In the genomic region with DNA sequence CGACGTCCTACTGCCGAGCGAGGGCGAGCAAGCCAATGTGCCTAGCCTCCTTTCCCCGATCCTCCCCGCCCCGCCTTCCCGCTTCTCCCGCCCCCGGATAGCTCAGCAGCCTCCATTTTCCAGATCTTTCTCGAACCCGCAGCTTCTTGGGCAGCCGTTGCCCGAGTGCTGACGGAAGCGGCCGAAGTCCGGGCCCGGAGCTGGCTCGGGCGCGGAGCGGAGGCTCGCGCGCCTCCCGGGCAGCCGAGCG, we compare ENCODE assay signal across 8 cellular contexts. TPM values are rescaled to one million over a fixed set of nuclear protein-coding genes. Genes with fewer than 3 reads are reported as not detected.
DNase-seq lines count a peak whose midpoint lies in the region; ATAC-seq and TF ChIP-seq lines count a peak whose summit lies in the region.

No MANE protein-coding gene starts in this region.

- CTCF ChIA-PET in Panc1 (lab: Charles Lee), result no interaction called here

- POLR2A ChIA-PET in Panc1 (lab: Charles Lee), result interaction anchor here (0.6 kb wide), 2 partner anchors 62 to 100 kb away, joined by 4 to 7 read pairs; no protein-coding TSS in a partner anchor

- no peak for TF ChIP-seq CTCF in Panc1 (IDR thresholded peaks at IDR 0.05)
- no peak for TF ChIP-seq CTCF in kidney epithelial cell (IDR thresholded peaks at IDR 0.05; ENCODE audit: insufficient read depth, low read length, poor library complexity, severe bottlenecking)

- H3K27me3 ChIP-seq in Panc1 (ENCODE audit: control insufficient read depth, insufficient read depth, low read length) (no peaks in the 10 kb centered on the region), kidney epithelial cell (ENCODE audit: control insufficient read depth, insufficient read depth, low read length) (no peaks in the 10 kb centered on the region)

- H3K4me3 ChIP-seq in Panc1 (ENCODE audit: low read depth in 2 of 2, low read length in 2 of 2), result peak overlapping the region; percentile 81 to 86
- peak overlapping the region; percentile 71 for H3K4me3 ChIP-seq in kidney epithelial cell (ENCODE audit: low read depth, low read length)

- DNase-seq in DMS79 treated with DMSO at 0.1 percent for 48 hours (lab: John Stamatoyannopoulos, UW) (peak; percentile 25), Panc1 (ENCODE audit: low read depth, low spot score) (no peak), caudate nucleus (lab: John Stamatoyannopoulos, UW) (peak in 47 of 61 donors; percentile 28 to 93 (median 82)), kidney epithelial cell (ENCODE audit: low read depth) (no peak), superior temporal gyrus (ENCODE audit: extremely low spot score) (no peak)
- peak; percentile 81 for DNase-seq in stimulated activated CD4-positive, alpha-beta T cell treated with anti-CD3 and anti-CD28 coated beads, Interleukin-15, amount 100 ng/mL, for 24 hours

- no TSS peak for BruUV-seq in Panc1 (replicated peaks; lab: Mats Ljungman, UMichigan)

- H3K9me3 ChIP-seq in Panc1 (ENCODE audit: control insufficient read depth, insufficient read depth, low read depth, low read length), result no peaks in the 10 kb centered on the region

- in situ Hi-C loops in Panc1 (cut with HindIII; ENCODE audit: low pct_unique_long_range_greater_than_20kb, low sequenced_read_pairs), result no loop called here

- peak; percentile 73 for ATAC-seq in GM19395 (IDR thresholded peaks at IDR 0.05; ENCODE audit: unreplicated experiment)
- ATAC-seq in HG03457 (IDR thresholded peaks at IDR 0.05; ENCODE audit: unreplicated experiment), result peak; percentile 48
- ATAC-seq in Panc1, result peak; percentile 93; the same call in 1 of the 2 replicates

- no peaks in the 10 kb centered on the region; the same call in 1 of the 2 replicates for H3K36me3 ChIP-seq in Panc1 (ENCODE audit: control insufficient read depth, insufficient read depth, low read length)
- no peaks in the 10 kb centered on the region for H3K36me3 ChIP-seq in kidney epithelial cell (ENCODE audit: control insufficient read depth, insufficient read depth, low read length)

- peaks cover 2% of the 10 kb centered on the region; the same call in 1 of the 2 replicates for H3K4me1 ChIP-seq in Panc1 (ENCODE audit: control insufficient read depth, insufficient read depth, low read length)

- intact Hi-C loops in Panc1 (cut with micrococcal nuclease; ENCODE audit: unreplicated experiment), result no loop called here

- peak overlapping the region; percentile 82; the same call in 1 of the 2 replicates for H3K27ac ChIP-seq in Panc1 (ENCODE audit: low read length)
- H3K27ac ChIP-seq in caudate nucleus (ENCODE audit: low read depth, low read length), result peak overlapping the region; percentile 92

RNA-seq across cellular contexts. Expression of gene HSPA4L, which starts 0.2 kb away (rescaled TPM):
- total RNA-seq in Panc1 (2021; ENCODE audit: unreplicated experiment) (21.5 TPM), kidney epithelial cell (7.5 and 10.2 TPM in 2 replicates)
- 9.8 TPM for polyA plus RNA-seq in Panc1 (2012; ENCODE audit: insufficient read length)

RNA-seq across cellular contexts. Expression of gene SLC25A31, which starts 51.8 kb away (rescaled TPM):
- total RNA-seq in Panc1 (2021; ENCODE audit: unreplicated experiment), result not detected
- not detected for polyA plus RNA-seq in Panc1 (2012; ENCODE audit: insufficient read length)
- total RNA-seq in kidney epithelial cell, result not detected in 2 replicates

Comparison
In these comparisons a context has a peak if more than half of its experiments do, and no peak if none do; other contexts are left out.
1. DNase-seq: peak in DMS79 treated with DMSO at 0.1 percent for 48 hours (single experiment), caudate nucleus (47 of 61) and stimulated activated CD4-positive, alpha-beta T cell treated with anti-CD3 and anti-CD28 coated beads, Interleukin-15, amount 100 ng/mL, for 24 hours (single experiment); none in Panc1 (single experiment), kidney epithelial cell (single experiment) and superior temporal gyrus (single experiment).
2. Peak in every context shown above with its lines, with median percentiles within 50 percentile points of each other: ATAC-seq.